13 cellular contexts compared by ENCODE assay signal in genomic region chr5:126648471-126648870, GRCh38. TPM values are rescaled to one million over a fixed set of nuclear protein-coding genes. Genes with fewer than 3 reads are reported as not detected.
A peak's percentile ranks its signal among the peaks of the same experiment; 100 is the strongest.
DNase-seq lines count a peak whose midpoint lies in the region; ATAC-seq and TF ChIP-seq lines count a peak whose summit lies in the region.
"Had no signal": no experiment of that assay in that cellular context is flagged by ENCODE, and none has a peak within 500 bp of the region (broad histone marks: within the 10 kb centered on the region; RNA-seq: fewer than 3 reads in every experiment).

No MANE protein-coding gene starts in this region.

- H3K9me3 ChIP-seq in mucosa of descending colon: peaks cover 7% of the 10 kb centered on the region
- H3K9me3 ChIP-seq: HAP-1 had no signal

- DNase-seq in GM12865 (ENCODE audit: low read depth) (peak; percentile 5), left colon (no peak), mucosa of descending colon (no peak), type B pancreatic cell (ENCODE audit: extremely low spot score, unreplicated experiment) (no peak), T-helper 2 cell (no peak), endothelial cell (ENCODE audit: low spot score) (no peak)
- DNase-seq in activated T-helper 2 cell treated with anti-CD3 and anti-CD28 coated beads, Interferon-gamma antibody, Interleukin-2, Interleukin-4, amounts not matched to agents 10 μg/mL and 5 μg/mL and 100 μg/mL, durations not matched to agents 14 hours and 24 hours and 36 hours (ENCODE audit: low spot score): no peak
- DNase-seq: C1 segment of cervical spinal cord; CD4-positive, alpha-beta T cell; DMS79; EL had no signal

- intact Hi-C loops in left colon (cut with DNase I, micrococcal nuclease) (no loop called here), mucosa of descending colon (cut with DNase I, micrococcal nuclease) (no loop called here)
- intact Hi-C loops in activated T-helper 2 cell treated with anti-CD3 and anti-CD28 coated beads, Interferon-gamma antibody, Interleukin-2, Interleukin-4, amounts not matched to agents 10 μg/mL and 5 μg/mL and 100 μg/mL, durations not matched to agents 14 hours and 24 hours and 36 hours (cut with micrococcal nuclease): no loop called here

- H3K27me3 Mint-ChIP-seq in type B pancreatic cell: no peaks in the 10 kb centered on the region
- H3K27me3 Mint-ChIP-seq in activated T-helper 2 cell treated with anti-CD3 and anti-CD28 coated beads, Interferon-gamma antibody, Interleukin-2, Interleukin-4, amounts not matched to agents 10 μg/mL and 5 μg/mL and 100 μg/mL, durations not matched to agents 14 hours and 24 hours and 36 hours (ENCODE audit: low read depth): peaks cover 17% of the 10 kb centered on the region
- no peaks in the 10 kb centered on the region for H3K27me3 Mint-ChIP-seq in endothelial cell (ENCODE audit: unreplicated experiment)

- TF ChIP-seq CTCF in GM12865 (IDR thresholded peaks at IDR 0.05; ENCODE audit: insufficient read depth, low read depth, low read length, missing control alignments): no peak
- no peak for TF ChIP-seq CTCF in mucosa of descending colon (IDR thresholded peaks at IDR 0.05)
- no peak for TF ChIP-seq CTCF in type B pancreatic cell (conservative IDR thresholded peaks at IDR 0.05)
- TF ChIP-seq CTCF in endothelial cell (IDR thresholded peaks at IDR 0.05; ENCODE audit: unreplicated experiment): no peak

- no peaks in the 10 kb centered on the region for H3K36me3 Mint-ChIP-seq in type B pancreatic cell
- H3K36me3 Mint-ChIP-seq in activated T-helper 2 cell treated with anti-CD3 and anti-CD28 coated beads, Interferon-gamma antibody, Interleukin-2, Interleukin-4, amounts not matched to agents 10 μg/mL and 5 μg/mL and 100 μg/mL, durations not matched to agents 14 hours and 24 hours and 36 hours (ENCODE audit: low read depth): no peaks in the 10 kb centered on the region
- no peaks in the 10 kb centered on the region for H3K36me3 Mint-ChIP-seq in endothelial cell (ENCODE audit: low read depth, unreplicated experiment)

- peaks cover 14% of the 10 kb centered on the region for H3K9me3 Mint-ChIP-seq in type B pancreatic cell
- peaks cover 7% of the 10 kb centered on the region for H3K9me3 Mint-ChIP-seq in activated T-helper 2 cell treated with anti-CD3 and anti-CD28 coated beads, Interferon-gamma antibody, Interleukin-2, Interleukin-4, amounts not matched to agents 10 μg/mL and 5 μg/mL and 100 μg/mL, durations not matched to agents 14 hours and 24 hours and 36 hours
- H3K9me3 Mint-ChIP-seq in endothelial cell (ENCODE audit: unreplicated experiment): no peaks in the 10 kb centered on the region

- peak; percentile 14 for ATAC-seq in left colon
- ATAC-seq in mucosa of descending colon: peak; percentile 17

- H3K27ac Mint-ChIP-seq in type B pancreatic cell: peak overlapping the region; percentile 22
- no peak overlapping the region for H3K27ac Mint-ChIP-seq in activated T-helper 2 cell treated with anti-CD3 and anti-CD28 coated beads, Interferon-gamma antibody, Interleukin-2, Interleukin-4, amounts not matched to agents 10 μg/mL and 5 μg/mL and 100 μg/mL, durations not matched to agents 14 hours and 24 hours and 36 hours
- H3K27ac Mint-ChIP-seq in endothelial cell (ENCODE audit: unreplicated experiment): no peak overlapping the region
- H3K27ac Mint-ChIP-seq: B cell; CD4-positive, alpha-beta T cell had no signal

- H3K4me1 ChIP-seq in mucosa of descending colon (ENCODE audit: low read depth): peaks cover 30% of the 10 kb centered on the region
- H3K4me1 ChIP-seq: HAP-1 had no signal

- H3K4me3 ChIP-seq in GM12865 (ENCODE audit: low read depth, low read length): no peak overlapping the region
- H3K4me3 ChIP-seq in mucosa of descending colon: no peak overlapping the region
- H3K4me3 ChIP-seq: HAP-1 had no signal

- no peaks in the 10 kb centered on the region for H3K36me3 ChIP-seq in mucosa of descending colon (ENCODE audit: low read depth)
- H3K36me3 ChIP-seq: HAP-1 had no signal

- peaks cover 7% of the 10 kb centered on the region for H3K4me1 Mint-ChIP-seq in type B pancreatic cell (ENCODE audit: unreplicated experiment)
- H3K4me1 Mint-ChIP-seq in activated T-helper 2 cell treated with anti-CD3 and anti-CD28 coated beads, Interferon-gamma antibody, Interleukin-2, Interleukin-4, amounts not matched to agents 10 μg/mL and 5 μg/mL and 100 μg/mL, durations not matched to agents 14 hours and 24 hours and 36 hours (ENCODE audit: low read depth): no peaks in the 10 kb centered on the region
- no peaks in the 10 kb centered on the region for H3K4me1 Mint-ChIP-seq in endothelial cell (ENCODE audit: unreplicated experiment)
- H3K4me1 Mint-ChIP-seq: B cell had no signal

- H3K4me3 Mint-ChIP-seq in type B pancreatic cell (no peak overlapping the region), endothelial cell (ENCODE audit: unreplicated experiment) (no peak overlapping the region)
- H3K4me3 Mint-ChIP-seq in activated T-helper 2 cell treated with anti-CD3 and anti-CD28 coated beads, Interferon-gamma antibody, Interleukin-2, Interleukin-4, amounts not matched to agents 10 μg/mL and 5 μg/mL and 100 μg/mL, durations not matched to agents 14 hours and 24 hours and 36 hours (ENCODE audit: low read depth): no peak overlapping the region
- H3K4me3 Mint-ChIP-seq: B cell; CD4-positive, alpha-beta T cell had no signal

RNA-seq across cellular contexts. Expression of gene PHAX, which starts 47.7 kb away (rescaled TPM):
- 10 to 100 TPM; 30.8 to 31.8 TPM for total RNA-seq in left colon
- 10 to 100 TPM; 30.8 to 43.3 (median 34.0) TPM for total RNA-seq in mucosa of descending colon
- 36.3 and 43.2 TPM in 2 replicates for total RNA-seq in type B pancreatic cell (ENCODE audit: low replicate concordance)
- 45.3 and 47.7 TPM in 2 replicates for total RNA-seq in activated T-helper 2 cell treated with anti-CD3 and anti-CD28 coated beads, Interferon-gamma antibody, Interleukin-2, Interleukin-4, amounts not matched to agents 10 μg/mL and 5 μg/mL and 100 μg/mL, durations not matched to agents 14 hours and 24 hours and 36 hours
- 33.4 TPM for total RNA-seq in endothelial cell (ENCODE audit: unreplicated experiment)

RNA-seq across cellular contexts. Expression of gene ALDH7A1, which starts 53.5 kb away (rescaled TPM):
- total RNA-seq in left colon: 10 to 100 TPM; 50.5 to 61.8 TPM
- 10 to 100 TPM; 39.4 to 46.1 (median 41.6) TPM for total RNA-seq in mucosa of descending colon
- 60.9 and 119 TPM in 2 replicates for total RNA-seq in type B pancreatic cell (ENCODE audit: low replicate concordance)
- 3.1 and 3.5 TPM in 2 replicates for total RNA-seq in activated T-helper 2 cell treated with anti-CD3 and anti-CD28 coated beads, Interferon-gamma antibody, Interleukin-2, Interleukin-4, amounts not matched to agents 10 μg/mL and 5 μg/mL and 100 μg/mL, durations not matched to agents 14 hours and 24 hours and 36 hours
- total RNA-seq in endothelial cell (ENCODE audit: unreplicated experiment): 76.6 TPM
